15 cellular contexts compared by ENCODE assay signal in genomic region chr4:4457803-4458550, GRCh38.
DNase-seq lines count a peak whose midpoint lies in the region; ATAC-seq and TF ChIP-seq lines count a peak whose summit lies in the region.
"Had no signal": no experiment of that assay in that cellular context is flagged by ENCODE, and none has a peak within 500 bp of the region (broad histone marks: within the 10 kb centered on the region; RNA-seq: fewer than 3 reads in every experiment).

No MANE protein-coding gene starts in this region.

- no peak overlapping the region for H3K4me3 Mint-ChIP-seq in HFFc6
- no peak overlapping the region for H3K4me3 Mint-ChIP-seq in activated CD8-positive, alpha-beta T cell treated with anti-CD3 and anti-CD28 coated beads for 36 hours
- H3K4me3 Mint-ChIP-seq in stimulated activated effector memory CD8-positive, alpha-beta T cell treated with anti-CD3 and anti-CD28 coated beads, Interleukin-12 subunit alpha, Interleukin-12 subunit beta, amount 100 ng/mL, for 72 hours = no peak overlapping the region
- no peak overlapping the region for H3K4me3 Mint-ChIP-seq in activated CD4-positive, alpha-beta memory T cell treated with anti-CD3 and anti-CD28 coated beads for 36 hours
- H3K4me3 Mint-ChIP-seq: activated CD4-positive, alpha-beta T cell treated with anti-CD3 and anti-CD28 coated beads, Interleukin-2, amount 10 ng/mL, durations not matched to agents 24 days and 14 days; activated T-helper 1 cell treated with anti-CD3 and anti-CD28 coated beads, Interleukin-12 subunit alpha, Interleukin-12 subunit beta, Interleukin-2, Interleukin-4 antibody, amounts not matched to agents 30 ng/mL and 10 ng/mL and 1 ng/mL, durations not matched to agents 14 hours and 24 hours and 36 hours; endodermal cell had no signal

- TF ChIP-seq CTCF in HFFc6 (IDR thresholded peaks at IDR 0.05) = no peak
- no peak for TF ChIP-seq CTCF in activated CD8-positive, alpha-beta T cell treated with anti-CD3 and anti-CD28 coated beads for 36 hours (IDR thresholded peaks at IDR 0.05)

- peaks cover 35% of the 10 kb centered on the region for H3K36me3 Mint-ChIP-seq in HFFc6 (ENCODE audit: low read depth)
- peaks cover 18% of the 10 kb centered on the region for H3K36me3 Mint-ChIP-seq in activated CD8-positive, alpha-beta T cell treated with anti-CD3 and anti-CD28 coated beads for 36 hours (ENCODE audit: low read depth)
- peaks cover 47% of the 10 kb centered on the region for H3K36me3 Mint-ChIP-seq in stimulated activated effector memory CD8-positive, alpha-beta T cell treated with anti-CD3 and anti-CD28 coated beads, Interleukin-12 subunit alpha, Interleukin-12 subunit beta, amount 100 ng/mL, for 72 hours
- peaks cover 28% of the 10 kb centered on the region for H3K36me3 Mint-ChIP-seq in activated CD4-positive, alpha-beta memory T cell treated with anti-CD3 and anti-CD28 coated beads for 36 hours

- CTCF ChIA-PET in activated CD8-positive, alpha-beta T cell treated with anti-CD3 and anti-CD28 coated beads for 36 hours (lab: Charles Lee) = interaction anchor here (0.9 kb wide), 1 partner anchor 27 kb away, joined by 3 read pairs; no protein-coding TSS in a partner anchor
- CTCF ChIA-PET in activated CD4-positive, alpha-beta memory T cell treated with anti-CD3 and anti-CD28 coated beads for 36 hours (lab: Charles Lee) = no interaction called here

- no peak for ATAC-seq in activated CD8-positive, alpha-beta T cell treated with anti-CD3 and anti-CD28 coated beads for 36 hours
- ATAC-seq in stimulated activated effector memory CD8-positive, alpha-beta T cell treated with anti-CD3 and anti-CD28 coated beads, Interleukin-12 subunit alpha, Interleukin-12 subunit beta, amount 100 ng/mL, for 72 hours = no peak

- intact Hi-C loops in activated CD8-positive, alpha-beta T cell treated with anti-CD3 and anti-CD28 coated beads for 36 hours (cut with micrococcal nuclease) = no loop called here
- intact Hi-C loops in activated CD4-positive, alpha-beta memory T cell treated with anti-CD3 and anti-CD28 coated beads for 36 hours (cut with micrococcal nuclease) = no loop called here

- peaks cover 2% of the 10 kb centered on the region for H3K27me3 Mint-ChIP-seq in HFFc6 (ENCODE audit: insufficient read depth)
- H3K27me3 Mint-ChIP-seq in activated CD8-positive, alpha-beta T cell treated with anti-CD3 and anti-CD28 coated beads for 36 hours = no peaks in the 10 kb centered on the region
- no peaks in the 10 kb centered on the region for H3K27me3 Mint-ChIP-seq in activated CD4-positive, alpha-beta memory T cell treated with anti-CD3 and anti-CD28 coated beads for 36 hours
- H3K27me3 Mint-ChIP-seq: activated CD4-positive, alpha-beta T cell treated with anti-CD3 and anti-CD28 coated beads, Interleukin-2, amount 10 ng/mL, durations not matched to agents 24 days and 14 days had no signal

- DNase-seq in HFFc6 = peak; percentile 75
- DNase-seq in activated CD8-positive, alpha-beta T cell treated with anti-CD3 and anti-CD28 coated beads for 36 hours = no peak
- peak; percentile 41 for DNase-seq in hepatic stellate cell (ENCODE audit: low spot score)
- DNase-seq in stimulated activated effector memory CD8-positive, alpha-beta T cell treated with anti-CD3 and anti-CD28 coated beads, Interleukin-12 subunit alpha, Interleukin-12 subunit beta, amount 100 ng/mL, for 72 hours (ENCODE audit: low spot score in 2 of 2) = no peak
- no peak for DNase-seq in activated CD4-positive, alpha-beta memory T cell treated with anti-CD3 and anti-CD28 coated beads for 36 hours
- DNase-seq in activated gamma-delta T cell (lab: John Stamatoyannopoulos, UW) = no peak
- DNase-seq in NCI-H2107 treated with DMSO at 0.1 percent for 48 hours (lab: John Stamatoyannopoulos, UW; ENCODE audit: unreplicated experiment) = no peak
- DNase-seq: activated CD4-positive, alpha-beta T cell treated with anti-CD3 and anti-CD28 coated beads, Interleukin-2, amount 10 ng/mL, durations not matched to agents 24 days and 14 days; Calu3; endodermal cell; NCI-H1436 treated with DMSO at 0.1 percent for 48 hours; NCI-H526; RPMI8226; T-helper 2 cell had no signal

- H3K4me1 Mint-ChIP-seq in HFFc6 (ENCODE audit: low read depth) = peaks cover 66% of the 10 kb centered on the region
- H3K4me1 Mint-ChIP-seq in activated CD8-positive, alpha-beta T cell treated with anti-CD3 and anti-CD28 coated beads for 36 hours (ENCODE audit: low read depth) = peaks cover 26% of the 10 kb centered on the region
- H3K4me1 Mint-ChIP-seq in stimulated activated effector memory CD8-positive, alpha-beta T cell treated with anti-CD3 and anti-CD28 coated beads, Interleukin-12 subunit alpha, Interleukin-12 subunit beta, amount 100 ng/mL, for 72 hours = peaks cover 30% of the 10 kb centered on the region
- peaks cover 31% of the 10 kb centered on the region for H3K4me1 Mint-ChIP-seq in activated CD4-positive, alpha-beta memory T cell treated with anti-CD3 and anti-CD28 coated beads for 36 hours (ENCODE audit: low read depth)

- POLR2A ChIA-PET in activated CD8-positive, alpha-beta T cell treated with anti-CD3 and anti-CD28 coated beads for 36 hours (lab: Charles Lee) = no interaction called here
- POLR2A ChIA-PET in activated CD4-positive, alpha-beta memory T cell treated with anti-CD3 and anti-CD28 coated beads for 36 hours (lab: Charles Lee) = no interaction called here

- no peaks in the 10 kb centered on the region for H3K9me3 Mint-ChIP-seq in HFFc6
- no peaks in the 10 kb centered on the region for H3K9me3 Mint-ChIP-seq in activated CD8-positive, alpha-beta T cell treated with anti-CD3 and anti-CD28 coated beads for 36 hours
- H3K9me3 Mint-ChIP-seq in stimulated activated effector memory CD8-positive, alpha-beta T cell treated with anti-CD3 and anti-CD28 coated beads, Interleukin-12 subunit alpha, Interleukin-12 subunit beta, amount 100 ng/mL, for 72 hours = no peaks in the 10 kb centered on the region
- no peaks in the 10 kb centered on the region for H3K9me3 Mint-ChIP-seq in activated CD4-positive, alpha-beta memory T cell treated with anti-CD3 and anti-CD28 coated beads for 36 hours
- H3K9me3 Mint-ChIP-seq: activated CD4-positive, alpha-beta T cell treated with anti-CD3 and anti-CD28 coated beads, Interleukin-2, amount 10 ng/mL, durations not matched to agents 24 days and 14 days; activated T-helper 1 cell treated with anti-CD3 and anti-CD28 coated beads, Interleukin-12 subunit alpha, Interleukin-12 subunit beta, Interleukin-2, Interleukin-4 antibody, amounts not matched to agents 30 ng/mL and 10 ng/mL and 1 ng/mL, durations not matched to agents 14 hours and 24 hours and 36 hours; endodermal cell had no signal

- H3K27ac Mint-ChIP-seq in HFFc6 = peak overlapping the region; percentile 66
- peak overlapping the region; percentile 40 for H3K27ac Mint-ChIP-seq in activated CD8-positive, alpha-beta T cell treated with anti-CD3 and anti-CD28 coated beads for 36 hours
- H3K27ac Mint-ChIP-seq in stimulated activated effector memory CD8-positive, alpha-beta T cell treated with anti-CD3 and anti-CD28 coated beads, Interleukin-12 subunit alpha, Interleukin-12 subunit beta, amount 100 ng/mL, for 72 hours = peak overlapping the region; percentile 44
- H3K27ac Mint-ChIP-seq in activated CD4-positive, alpha-beta memory T cell treated with anti-CD3 and anti-CD28 coated beads for 36 hours = no peak overlapping the region
- H3K27ac Mint-ChIP-seq: activated CD4-positive, alpha-beta T cell treated with anti-CD3 and anti-CD28 coated beads, Interleukin-2, amount 10 ng/mL, durations not matched to agents 24 days and 14 days; activated T-helper 1 cell treated with anti-CD3 and anti-CD28 coated beads, Interleukin-12 subunit alpha, Interleukin-12 subunit beta, Interleukin-2, Interleukin-4 antibody, amounts not matched to agents 30 ng/mL and 10 ng/mL and 1 ng/mL, durations not matched to agents 14 hours and 24 hours and 36 hours; endodermal cell had no signal

Comparison
In these comparisons a context has a peak if more than half of its experiments do, and no peak if none do; other contexts are left out.
1. DNase-seq: peak in HFFc6 (single experiment) and hepatic stellate cell (single experiment); none in activated CD8-positive, alpha-beta T cell treated with anti-CD3 and anti-CD28 coated beads for 36 hours (single experiment), stimulated activated effector memory CD8-positive, alpha-beta T cell treated with anti-CD3 and anti-CD28 coated beads, Interleukin-12 subunit alpha, Interleukin-12 subunit beta, amount 100 ng/mL, for 72 hours (0 of 2), activated CD4-positive, alpha-beta memory T cell treated with anti-CD3 and anti-CD28 coated beads for 36 hours (single experiment), activated gamma-delta T cell (single experiment) and NCI-H2107 treated with DMSO at 0.1 percent for 48 hours (single experiment).